27 cellular contexts compared by ENCODE assay signal in the genomic region with DNA sequence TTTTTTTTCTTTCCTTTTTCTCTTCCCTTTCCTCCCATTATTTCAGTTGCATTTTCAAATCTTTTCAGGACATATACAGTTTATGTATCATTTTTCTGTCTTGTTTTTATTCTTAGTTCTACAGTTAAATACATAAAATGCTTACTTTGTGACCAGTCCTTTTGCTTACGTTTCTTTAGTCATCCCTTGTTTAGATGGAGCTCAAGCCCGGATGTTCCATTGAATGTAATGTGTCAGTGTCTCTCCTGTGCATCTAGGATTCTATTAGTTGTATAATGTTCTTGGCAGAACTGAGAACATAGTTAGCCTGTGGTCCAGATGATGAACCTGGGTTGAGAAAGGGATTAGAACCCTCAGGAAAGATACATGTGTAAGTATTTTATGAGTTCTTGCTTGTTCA.
"Had no signal": no experiment of that assay in that cellular context is flagged by ENCODE, and none has a peak within 500 bp of the region (broad histone marks: within the 10 kb centered on the region; RNA-seq: fewer than 3 reads in every experiment).

No MANE protein-coding gene starts in this region.

- H3K4me1 ChIP-seq: heart right ventricle, left lung, lower lobe of right lung, neural progenitor cell, suprapubic skin, tibial artery, upper lobe of right lung had no signal

- H3K9me3 ChIP-seq: lower lobe of right lung, neutrophil, ovary, suprapubic skin, thoracic aorta, tibial artery, upper lobe of right lung had no signal

- H2AFZ ChIP-seq: hepatocyte, neural progenitor cell had no signal

- H3K4me2 ChIP-seq: hepatocyte, neural progenitor cell had no signal

- H3K27ac ChIP-seq: heart right ventricle, hepatocyte, left lung, lower lobe of right lung, neural progenitor cell, neutrophil, ovary, skin epidermis, suprapubic skin, thoracic aorta, tibial artery, upper lobe of right lung had no signal

- DNase-seq: heart right ventricle; kidney; left colon; left lung; lower lobe of right lung; mammary epithelial cell; mesendoderm; naive B cell; natural killer cell; nephron progenitor cell; occipital lobe; ovary; retina; right cardiac atrium; stimulated activated CD4-positive, alpha-beta T cell treated with anti-CD3 and anti-CD28 coated beads, Interleukin-4, amount 100 ng/mL, for 24 hours; stimulated activated naive CD4-positive, alpha-beta T cell; tibial artery; trophoblast cell; upper lobe of right lung had no signal

- H3K4me3 ChIP-seq: heart right ventricle, hepatocyte, left lung, lower lobe of right lung, neural progenitor cell, ovary, skin epidermis, suprapubic skin, thoracic aorta, tibial artery, upper lobe of right lung had no signal

- H3K36me3 ChIP-seq: heart right ventricle, left lung, lower lobe of right lung, neutrophil, ovary, suprapubic skin, thoracic aorta, tibial artery, upper lobe of right lung had no signal

- H3K9ac ChIP-seq: neural progenitor cell had no signal

- H3K27me3 ChIP-seq: heart right ventricle, hepatocyte, left lung, neural progenitor cell, neutrophil, ovary, suprapubic skin, tibial artery, upper lobe of right lung had no signal

- ATAC-seq: heart right ventricle; left colon; left lung; lower lobe of right lung; natural killer cell; right cardiac atrium; sciatic nerve; stimulated activated effector memory CD8-positive, alpha-beta T cell treated with anti-CD3 and anti-CD28 coated beads, Interleukin-12 subunit alpha, Interleukin-12 subunit beta, amount 100 ng/mL, for 72 hours; upper lobe of right lung had no signal
